20 cellular contexts compared by ENCODE assay signal in genomic region chr17:45232514-45233422, GRCh38. TPM values are rescaled to one million over a fixed set of nuclear protein-coding genes. Genes with fewer than 3 reads are reported as not detected.
A peak's percentile ranks its signal among the peaks of the same experiment; 100 is the strongest.
DNase-seq lines count a peak whose midpoint lies in the region; ATAC-seq and TF ChIP-seq lines count a peak whose summit lies in the region.
"Had no signal": no experiment of that assay in that cellular context is flagged by ENCODE, and none has a peak within 500 bp of the region (broad histone marks: within the 10 kb centered on the region; RNA-seq: fewer than 3 reads in every experiment).

No MANE protein-coding gene starts in this region.

- no peak for TF ChIP-seq CTCF in CD14-positive monocyte (IDR thresholded peaks at IDR 0.05)

- H3K4me3 Mint-ChIP-seq in CD14-positive monocyte: no peak overlapping the region
- H3K4me3 Mint-ChIP-seq in CD8-positive, alpha-beta memory T cell: peak overlapping the region in 5 of 7 donors; percentile 15 to 54 (median 18)
- peak overlapping the region; percentile 92 for H3K4me3 Mint-ChIP-seq in activated T-helper 17 cell treated with anti-CD3 and anti-CD28 coated beads, Interleukin-2, amount 50 U/mL, for 72 hours
- H3K4me3 Mint-ChIP-seq in natural killer cell treated with Interleukin-12 subunit alpha and Interleukin-12 subunit beta and Interleukin-15 and Interleukin-18, amount 100 ng/mL, for 72 hours: peak overlapping the region; percentile 25

- POLR2A ChIA-PET in CD8-positive, alpha-beta memory T cell (lab: Charles Lee): interaction anchor here (1.2 to 4.0 kb wide), 2 partner anchors 10 to 12 kb away, joined by 4 to 36 read pairs; partner anchors contain the start of gene FMNL1

- peaks cover 25% of the 10 kb centered on the region for H3K36me3 ChIP-seq in CD8-positive, alpha-beta memory T cell (ENCODE audit: insufficient read depth, low read length)
- H3K36me3 ChIP-seq: right atrium auricular region had no signal

- intact Hi-C loops in CD14-positive monocyte (cut with micrococcal nuclease): loop anchor here in 1 of 2 donors (1.0 kb wide), 1 partner anchor 12 kb away; no protein-coding TSS in a partner anchor

- H3K9me3 Mint-ChIP-seq in CD14-positive monocyte: peaks cover 0 to 1% (median 0%) of the 10 kb centered on the region in 7 donors
- no peaks in the 10 kb centered on the region for H3K9me3 Mint-ChIP-seq in CD8-positive, alpha-beta memory T cell
- no peaks in the 10 kb centered on the region for H3K9me3 Mint-ChIP-seq in activated T-helper 17 cell treated with anti-CD3 and anti-CD28 coated beads, Interleukin-2, amount 50 U/mL, for 72 hours
- no peaks in the 10 kb centered on the region for H3K9me3 Mint-ChIP-seq in natural killer cell treated with Interleukin-12 subunit alpha and Interleukin-12 subunit beta and Interleukin-15 and Interleukin-18, amount 100 ng/mL, for 72 hours

- DNase-seq in CD14-positive monocyte (ENCODE audit: low spot score): no peak
- no peak for DNase-seq in CD8-positive, alpha-beta memory T cell
- no peak for DNase-seq in natural killer cell treated with Interleukin-12 subunit alpha and Interleukin-12 subunit beta and Interleukin-15 and Interleukin-18, amount 100 ng/mL, for 72 hours (ENCODE audit: low spot score)
- DNase-seq: KG1, NCI-H1092 treated with DMSO at 0.1 percent for 48 hours, NCI-H2107, NCI-H526, PC-9 had no signal

- peaks cover 63% of the 10 kb centered on the region for H3K4me1 ChIP-seq in CD8-positive, alpha-beta memory T cell (ENCODE audit: insufficient read depth, low read length)

- peak overlapping the region in 6 of 7 donors; percentile 49 to 100 (median 84) for H3K27ac Mint-ChIP-seq in CD14-positive monocyte
- H3K27ac Mint-ChIP-seq in CD8-positive, alpha-beta memory T cell: peak overlapping the region; percentile 54 to 98 (median 89)
- H3K27ac Mint-ChIP-seq in activated T-helper 17 cell treated with anti-CD3 and anti-CD28 coated beads, Interleukin-2, amount 50 U/mL, for 72 hours: peak overlapping the region; percentile 99
- peak overlapping the region; percentile 100 for H3K27ac Mint-ChIP-seq in natural killer cell treated with Interleukin-12 subunit alpha and Interleukin-12 subunit beta and Interleukin-15 and Interleukin-18, amount 100 ng/mL, for 72 hours

- H3K36me3 Mint-ChIP-seq in CD14-positive monocyte: peaks cover 76 to 85% of the 10 kb centered on the region in 2 donors
- H3K36me3 Mint-ChIP-seq in CD8-positive, alpha-beta memory T cell: peaks cover 2 to 76% (median 13%) of the 10 kb centered on the region in 3 donors
- peaks cover 98% of the 10 kb centered on the region for H3K36me3 Mint-ChIP-seq in activated T-helper 17 cell treated with anti-CD3 and anti-CD28 coated beads, Interleukin-2, amount 50 U/mL, for 72 hours (ENCODE audit: low read depth)
- peaks cover 13% of the 10 kb centered on the region for H3K36me3 Mint-ChIP-seq in natural killer cell treated with Interleukin-12 subunit alpha and Interleukin-12 subunit beta and Interleukin-15 and Interleukin-18, amount 100 ng/mL, for 72 hours

- peaks cover 83% of the 10 kb centered on the region for H3K4me1 Mint-ChIP-seq in CD14-positive monocyte
- H3K4me1 Mint-ChIP-seq in CD8-positive, alpha-beta memory T cell: peaks cover 69 to 83% (median 74%) of the 10 kb centered on the region in 3 donors
- H3K4me1 Mint-ChIP-seq in activated T-helper 17 cell treated with anti-CD3 and anti-CD28 coated beads, Interleukin-2, amount 50 U/mL, for 72 hours: peaks cover 38% of the 10 kb centered on the region
- H3K4me1 Mint-ChIP-seq in natural killer cell treated with Interleukin-12 subunit alpha and Interleukin-12 subunit beta and Interleukin-15 and Interleukin-18, amount 100 ng/mL, for 72 hours (ENCODE audit: low read depth in 2 of 2): peaks cover 65 to 68% of the 10 kb centered on the region in 2 donors

- ATAC-seq in activated T-helper 17 cell treated with anti-CD3 and anti-CD28 coated beads, Interleukin-2, amount 50 U/mL, for 72 hours (replicated peaks): no peak
- ATAC-seq in natural killer cell treated with Interleukin-12 subunit alpha and Interleukin-12 subunit beta and Interleukin-15 and Interleukin-18, amount 100 ng/mL, for 72 hours: no peak
- ATAC-seq in GM18861 (IDR thresholded peaks at IDR 0.05; ENCODE audit: unreplicated experiment): no peak
- ATAC-seq in HG02763 (IDR thresholded peaks at IDR 0.05; ENCODE audit: unreplicated experiment): no peak
- ATAC-seq in GM18907 (IDR thresholded peaks at IDR 0.05; ENCODE audit: unreplicated experiment): no peak

- H3K27me3 ChIP-seq in CD8-positive, alpha-beta memory T cell (ENCODE audit: insufficient read depth, low read length, poor library complexity, severe bottlenecking): no peaks in the 10 kb centered on the region
- H3K27me3 ChIP-seq: hepatocyte, right atrium auricular region had no signal

- H3K4me3 ChIP-seq in CD8-positive, alpha-beta memory T cell (ENCODE audit: low read length): no peak overlapping the region
- H3K4me3 ChIP-seq: hepatocyte, PC-9, right atrium auricular region, SK-N-MC had no signal

- H3K27me3 Mint-ChIP-seq in CD14-positive monocyte (ENCODE audit: low read depth in 3 of 3): peaks cover 0 to 4% (median 0%) of the 10 kb centered on the region in 3 donors
- H3K27me3 Mint-ChIP-seq in CD8-positive, alpha-beta memory T cell: peaks cover 0 to 2% of the 10 kb centered on the region in 2 donors
- H3K27me3 Mint-ChIP-seq in activated T-helper 17 cell treated with anti-CD3 and anti-CD28 coated beads, Interleukin-2, amount 50 U/mL, for 72 hours: no peaks in the 10 kb centered on the region
- H3K27me3 Mint-ChIP-seq in natural killer cell treated with Interleukin-12 subunit alpha and Interleukin-12 subunit beta and Interleukin-15 and Interleukin-18, amount 100 ng/mL, for 72 hours: no peaks in the 10 kb centered on the region

- CTCF ChIA-PET in CD8-positive, alpha-beta memory T cell (lab: Charles Lee): interaction anchor here (0.9 to 13.0 kb wide), 9 partner anchors 10 to 152 kb away, joined by 3 to 409 read pairs (median 11); partner anchors contain the start of genes ACBD4, FMNL1 and HEXIM1

- H3K9me3 ChIP-seq in CD8-positive, alpha-beta memory T cell (ENCODE audit: low read length): no peaks in the 10 kb centered on the region
- H3K9me3 ChIP-seq: right atrium auricular region had no signal

- H3K27ac ChIP-seq in CD8-positive, alpha-beta memory T cell (ENCODE audit: low read depth, low read length): no peak overlapping the region
- H3K27ac ChIP-seq: hepatocyte, PC-9, right atrium auricular region, SK-N-MC had no signal

RNA-seq across cellular contexts. Expression of gene FMNL1, which starts 11.1 kb away (rescaled TPM):
- 10 to 100 TPM; 23.8 to 24.8 TPM for polyA plus RNA-seq in CD14-positive monocyte
- total RNA-seq in CD8-positive, alpha-beta memory T cell: 100 to 1,000 TPM; 260 to 265 TPM
- polyA plus RNA-seq in CD8-positive, alpha-beta memory T cell: 58.6 TPM
- 100 to 1,000 TPM; 262 to 496 TPM for total RNA-seq in activated T-helper 17 cell treated with anti-CD3 and anti-CD28 coated beads, Interleukin-2, amount 50 U/mL, for 72 hours
- total RNA-seq in natural killer cell treated with Interleukin-12 subunit alpha and Interleukin-12 subunit beta and Interleukin-15 and Interleukin-18, amount 100 ng/mL, for 72 hours: 100 to 1,000 TPM; 280 to 380 TPM

RNA-seq across cellular contexts. Expression of gene SPATA32, which starts 29.1 kb away (rescaled TPM):
- not detected for polyA plus RNA-seq in CD14-positive monocyte
- under 1 TPM in 1 of 2 experiments, not detected in 1; 0.15 TPM for total RNA-seq in CD8-positive, alpha-beta memory T cell
- polyA plus RNA-seq in CD8-positive, alpha-beta memory T cell: 0.33 TPM
- total RNA-seq in activated T-helper 17 cell treated with anti-CD3 and anti-CD28 coated beads, Interleukin-2, amount 50 U/mL, for 72 hours: under 1 TPM; 0.13 to 0.32 TPM
- under 1 TPM; 0.62 to 0.81 TPM for total RNA-seq in natural killer cell treated with Interleukin-12 subunit alpha and Interleukin-12 subunit beta and Interleukin-15 and Interleukin-18, amount 100 ng/mL, for 72 hours
- total RNA-seq: cardiac septum, hepatocyte, kidney epithelial cell, mesenteric fat pad, right atrium auricular region, temporal lobe had no signal
- polyA plus RNA-seq: BJ had no signal

Comparison
In these comparisons a context has a peak if more than half of its experiments do, and no peak if none do; other contexts are left out.
1. H3K4me3 Mint-ChIP-seq: peak in CD8-positive, alpha-beta memory T cell (5 of 7), activated T-helper 17 cell treated with anti-CD3 and anti-CD28 coated beads, Interleukin-2, amount 50 U/mL, for 72 hours (single experiment) and natural killer cell treated with Interleukin-12 subunit alpha and Interleukin-12 subunit beta and Interleukin-15 and Interleukin-18, amount 100 ng/mL, for 72 hours (single experiment); none in CD14-positive monocyte (0 of 2).
2. Peak in every context shown above with its lines, with median percentiles within 50 percentile points of each other: H3K27ac Mint-ChIP-seq.